In genomic region chr3:107525954-107526305, GRCh38 we compare ENCODE assay signal across 8 cellular contexts. TPM values are rescaled to one million over a fixed set of nuclear protein-coding genes. Genes with fewer than 3 reads are reported as not detected.
DNase-seq lines count a peak whose midpoint lies in the region; ATAC-seq, FAIRE-seq and TF ChIP-seq lines count a peak whose summit lies in the region.

No MANE protein-coding gene starts in this region.

- FAIRE-seq in bronchial epithelial cell (lab: Jason Lieb, UNC): no peak

- no peak for ATAC-seq in GM19328 (IDR thresholded peaks at IDR 0.05; ENCODE audit: unreplicated experiment)

- H3K36me3 Mint-ChIP-seq in IgD-negative memory B cell: no peaks in the 10 kb centered on the region

- H3K27ac ChIP-seq in ACC112 (ENCODE audit: low read depth, low read length) (no peak overlapping the region), muscle layer of colon (ENCODE audit: low read depth, low read length) (peak overlapping the region; percentile 52)

- peaks cover 16% of the 10 kb centered on the region for H3K4me1 ChIP-seq in ACC112 (ENCODE audit: control insufficient read depth, insufficient read depth, low read length, unreplicated experiment)
- peaks cover 19% of the 10 kb centered on the region for H3K4me1 ChIP-seq in muscle layer of colon (ENCODE audit: insufficient read depth, low read length)

- H3K4me3 ChIP-seq in ACC112 (ENCODE audit: low read depth, low read length): peak overlapping the region; percentile 77
- peak overlapping the region; percentile 75 for H3K4me3 ChIP-seq in bronchial epithelial cell (ENCODE audit: low read depth, low read length)
- peak overlapping the region; percentile 82 to 93 for H3K4me3 ChIP-seq in muscle layer of colon (ENCODE audit: low read depth in 1 of 2, low read length in 2 of 2)

- peak overlapping the region; percentile 92 to 94 (median 93) for H3K4me3 Mint-ChIP-seq in IgD-negative memory B cell

- no peaks in the 10 kb centered on the region for H3K9me3 Mint-ChIP-seq in IgD-negative memory B cell

- H3K9ac ChIP-seq in muscle layer of colon (ENCODE audit: low read length): peak overlapping the region; percentile 47

- TF ChIP-seq CTCF in bronchial epithelial cell (IDR thresholded peaks at IDR 0.05; ENCODE audit: insufficient read depth, low read length, severe bottlenecking): no peak

- H2AFZ ChIP-seq in ACC112 (ENCODE audit: low read length, unreplicated experiment): peak overlapping the region; percentile 84

- H3K4me1 Mint-ChIP-seq in IgD-negative memory B cell: peaks cover 25 to 42% (median 32%) of the 10 kb centered on the region in 3 donors

- H3K79me2 ChIP-seq in ACC112 (ENCODE audit: control insufficient read depth, insufficient read depth, low read length, unreplicated experiment): peaks cover 56% of the 10 kb centered on the region

- H3K27me3 Mint-ChIP-seq in IgD-negative memory B cell: peaks cover 1% of the 10 kb centered on the region

- peak overlapping the region; percentile 41 to 96 (median 76) for H3K27ac Mint-ChIP-seq in IgD-negative memory B cell

- H3K9me3 ChIP-seq in muscle layer of colon (ENCODE audit: low read length): no peaks in the 10 kb centered on the region

- DNase-seq in bronchial epithelial cell (ENCODE audit: low read depth): no peak
- DNase-seq in HUDEP-2 (lab: John Stamatoyannopoulos, UW; ENCODE audit: unreplicated experiment in 76 of 76): no peak
- no peak for DNase-seq in RPMI8226
- no peak for DNase-seq in NCI-H1048 (lab: John Stamatoyannopoulos, UW)

- H3K27me3 ChIP-seq in ACC112 (ENCODE audit: insufficient read depth, low read length) (no peaks in the 10 kb centered on the region), bronchial epithelial cell (ENCODE audit: control insufficient read depth, insufficient read depth, low read length) (no peaks in the 10 kb centered on the region), muscle layer of colon (ENCODE audit: control insufficient read depth in 1 of 2, insufficient read depth in 2 of 2, low read length in 2 of 2) (no peaks in the 10 kb centered on the region)

- H3K36me3 ChIP-seq in ACC112 (ENCODE audit: insufficient read depth, low read length) (peaks cover 12% of the 10 kb centered on the region), bronchial epithelial cell (ENCODE audit: control insufficient read depth, insufficient read depth, low read length) (peaks cover 2% of the 10 kb centered on the region), muscle layer of colon (ENCODE audit: insufficient read depth, low read length) (peaks cover 3% of the 10 kb centered on the region)

RNA-seq across cellular contexts. Expression of gene BBX, which starts 3.2 kb away (rescaled TPM):
- 112 TPM for polyA plus RNA-seq in IgD-negative memory B cell
- total RNA-seq in bronchial epithelial cell: 49.5 and 59.7 TPM in 2 replicates
